Comparison of ENCODE assay signal across 8 cellular contexts in the genomic region with DNA sequence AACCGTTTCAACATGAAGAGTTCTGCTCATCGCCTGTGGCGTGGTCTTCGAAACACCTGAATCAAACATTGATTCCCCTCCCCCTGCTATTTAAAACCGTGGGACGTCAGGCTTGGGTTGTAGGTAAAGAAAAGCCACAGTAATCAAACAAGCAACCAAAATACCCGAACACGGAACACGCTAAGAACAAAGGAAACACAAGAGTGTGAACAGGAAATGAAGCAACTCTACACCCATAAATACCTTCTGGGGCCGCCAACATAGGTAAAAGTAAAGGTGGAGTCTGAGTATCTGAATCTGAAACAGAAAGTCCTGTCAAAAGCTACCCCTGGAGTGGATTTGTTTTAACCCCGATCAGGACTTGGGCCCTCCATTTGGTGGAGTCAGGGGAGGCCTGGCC. TPM values are rescaled to one million over a fixed set of nuclear protein-coding genes. Genes with fewer than 3 reads are reported as not detected.
DNase-seq lines count a peak whose midpoint lies in the region; ATAC-seq and TF ChIP-seq lines count a peak whose summit lies in the region.
"Not testable (repeated sequence)": the region's sequence is repeated elsewhere in the genome, so short reads cannot be mapped to it uniquely, and the experiment has no call there.

No MANE protein-coding gene starts in this region.

- peak; percentile 28 for DNase-seq in Calu3
- DNase-seq in NT2/D1 (ENCODE audit: low read depth, low spot score); left lung; prostate gland (ENCODE audit: low spot score); suprapubic skin (ENCODE audit: low spot score in 2 of 2): not testable (repeated sequence)
- peak; percentile 86 for DNase-seq in activated CD4-positive, alpha-beta T cell treated with anti-CD3 and anti-CD28 coated beads, Interleukin-2, amount 10 ng/mL, durations not matched to agents 24 days and 14 days
- DNase-seq in activated naive CD4-positive, alpha-beta T cell treated with anti-CD3 and anti-CD28 coated beads, Interleukin-2, amount 10 ng/mL, durations not matched to agents 7 days and 5 days = peak; percentile 69
- DNase-seq in effector memory CD8-positive, alpha-beta T cell = peak; percentile 52 to 55 (median 55)

- TF ChIP-seq EP300 in suprapubic skin (IDR thresholded peaks at IDR 0.05) = not testable (repeated sequence)

- not testable (repeated sequence) for H3K4me1 Mint-ChIP-seq in Calu3 (ENCODE audit: low read depth, unreplicated experiment); activated CD4-positive, alpha-beta T cell treated with anti-CD3 and anti-CD28 coated beads, Interleukin-2, amount 10 ng/mL, durations not matched to agents 24 days and 14 days; activated naive CD4-positive, alpha-beta T cell treated with anti-CD3 and anti-CD28 coated beads, Interleukin-2, amount 10 ng/mL, durations not matched to agents 7 days and 5 days; effector memory CD8-positive, alpha-beta T cell (ENCODE audit: low read depth in 2 of 2)

- CTCF ChIA-PET in Calu3 (lab: Charles Lee) = not testable (repeated sequence)
- CTCF ChIA-PET in activated naive CD4-positive, alpha-beta T cell treated with anti-CD3 and anti-CD28 coated beads, Interleukin-2, amount 10 ng/mL, durations not matched to agents 7 days and 5 days (lab: Charles Lee) = interaction anchor here (0.8 kb wide), 1 partner anchor 86 kb away, joined by 3 read pairs; no protein-coding TSS in a partner anchor

- H3K9me3 Mint-ChIP-seq in Calu3 (ENCODE audit: low read depth, unreplicated experiment); activated CD4-positive, alpha-beta T cell treated with anti-CD3 and anti-CD28 coated beads, Interleukin-2, amount 10 ng/mL, durations not matched to agents 24 days and 14 days; activated naive CD4-positive, alpha-beta T cell treated with anti-CD3 and anti-CD28 coated beads, Interleukin-2, amount 10 ng/mL, durations not matched to agents 7 days and 5 days; effector memory CD8-positive, alpha-beta T cell: not testable (repeated sequence)

- peak overlapping the region; percentile 32 for H3K4me3 ChIP-seq in NT2/D1 (ENCODE audit: insufficient read length, low read depth)
- peak overlapping the region; percentile 50 to 60 for H3K4me3 ChIP-seq in left lung
- peak overlapping the region; percentile 51 to 58 for H3K4me3 ChIP-seq in prostate gland
- peak overlapping the region; percentile 62 for H3K4me3 ChIP-seq in suprapubic skin

- whole genome bisulfite sequencing in prostate gland = 4% methylated on average over 11 of the region's 11 CpGs
- under 1% methylated on average over 10 of the region's 11 CpGs for WGBS in suprapubic skin

- H3K9ac ChIP-seq in NT2/D1 (ENCODE audit: insufficient read length, low read depth) = not testable (repeated sequence)

- H3K36me3 ChIP-seq in NT2/D1 (ENCODE audit: insufficient read depth, insufficient read length, low read length); left lung; prostate gland; suprapubic skin: not testable (repeated sequence)

- peak overlapping the region; percentile 65 for H3K4me3 Mint-ChIP-seq in Calu3 (ENCODE audit: low read depth, unreplicated experiment)
- peak overlapping the region; percentile 83 for H3K4me3 Mint-ChIP-seq in activated CD4-positive, alpha-beta T cell treated with anti-CD3 and anti-CD28 coated beads, Interleukin-2, amount 10 ng/mL, durations not matched to agents 24 days and 14 days
- H3K4me3 Mint-ChIP-seq in activated naive CD4-positive, alpha-beta T cell treated with anti-CD3 and anti-CD28 coated beads, Interleukin-2, amount 10 ng/mL, durations not matched to agents 7 days and 5 days = peak overlapping the region; percentile 87
- H3K4me3 Mint-ChIP-seq in effector memory CD8-positive, alpha-beta T cell = peak overlapping the region; percentile 79 to 86

- peak overlapping the region; percentile 84 for H3K27ac Mint-ChIP-seq in Calu3 (ENCODE audit: unreplicated experiment)
- peak overlapping the region; percentile 89 for H3K27ac Mint-ChIP-seq in activated CD4-positive, alpha-beta T cell treated with anti-CD3 and anti-CD28 coated beads, Interleukin-2, amount 10 ng/mL, durations not matched to agents 24 days and 14 days
- H3K27ac Mint-ChIP-seq in activated naive CD4-positive, alpha-beta T cell treated with anti-CD3 and anti-CD28 coated beads, Interleukin-2, amount 10 ng/mL, durations not matched to agents 7 days and 5 days = peak overlapping the region; percentile 96
- peak overlapping the region; percentile 96 to 97 for H3K27ac Mint-ChIP-seq in effector memory CD8-positive, alpha-beta T cell

- not testable (repeated sequence) for H3K27me3 ChIP-seq in NT2/D1 (ENCODE audit: insufficient read depth, insufficient read length); left lung; prostate gland (replicated peaks; ENCODE audit: insufficient read depth); suprapubic skin

- H3K9me3 ChIP-seq in NT2/D1 (ENCODE audit: insufficient read depth, low read length); left lung; prostate gland; suprapubic skin: not testable (repeated sequence)

- not testable (repeated sequence) for TF ChIP-seq POLR2A in prostate gland (IDR thresholded peaks at IDR 0.05); suprapubic skin (IDR thresholded peaks at IDR 0.05)

- not testable (repeated sequence) for H3K27me3 Mint-ChIP-seq in Calu3 (ENCODE audit: unreplicated experiment); activated CD4-positive, alpha-beta T cell treated with anti-CD3 and anti-CD28 coated beads, Interleukin-2, amount 10 ng/mL, durations not matched to agents 24 days and 14 days; activated naive CD4-positive, alpha-beta T cell treated with anti-CD3 and anti-CD28 coated beads, Interleukin-2, amount 10 ng/mL, durations not matched to agents 7 days and 5 days; effector memory CD8-positive, alpha-beta T cell

- not testable (repeated sequence) for ATAC-seq in effector memory CD8-positive, alpha-beta T cell (replicated peaks); left lung

- peaks cover 10% of the 10 kb centered on the region for H3K36me3 Mint-ChIP-seq in Calu3 (ENCODE audit: insufficient read depth, unreplicated experiment)
- not testable (repeated sequence) for H3K36me3 Mint-ChIP-seq in activated CD4-positive, alpha-beta T cell treated with anti-CD3 and anti-CD28 coated beads, Interleukin-2, amount 10 ng/mL, durations not matched to agents 24 days and 14 days (ENCODE audit: low read depth); activated naive CD4-positive, alpha-beta T cell treated with anti-CD3 and anti-CD28 coated beads, Interleukin-2, amount 10 ng/mL, durations not matched to agents 7 days and 5 days; effector memory CD8-positive, alpha-beta T cell (ENCODE audit: insufficient read depth)

- not testable (repeated sequence) for TF ChIP-seq CTCF in Calu3 (IDR thresholded peaks at IDR 0.05; ENCODE audit: unreplicated experiment); left lung (IDR thresholded peaks at IDR 0.05); prostate gland (IDR thresholded peaks at IDR 0.05); suprapubic skin (IDR thresholded peaks at IDR 0.05)

- intact Hi-C loops in Calu3 (cut with micrococcal nuclease; ENCODE audit: unreplicated experiment); activated CD4-positive, alpha-beta T cell treated with anti-CD3 and anti-CD28 coated beads, Interleukin-2, amount 10 ng/mL, durations not matched to agents 24 days and 14 days (cut with micrococcal nuclease); left lung (cut with DNase I); prostate gland (cut with DNase I): not testable (repeated sequence)

- BruUV-seq in Calu3 (replicated peaks; lab: Mats Ljungman, UMichigan) = not testable (repeated sequence)

- H3K4me1 ChIP-seq in NT2/D1 (ENCODE audit: insufficient read depth, insufficient read length); left lung; prostate gland (replicated peaks); suprapubic skin: not testable (repeated sequence)

- peak overlapping the region; percentile 26 to 93 for H3K27ac ChIP-seq in left lung
- H3K27ac ChIP-seq in prostate gland = peak overlapping the region; percentile 80 to 89
- peak overlapping the region; percentile 65 for H3K27ac ChIP-seq in suprapubic skin

RNA-seq across cellular contexts. Expression of gene PPIAL4G, which starts 24.7 kb away (rescaled TPM):
- total RNA-seq in Calu3 (2022) (not detected in 2 replicates), left lung (under 1 TPM in 1 of 2 donors, not detected in 1; 0.24 TPM), prostate gland (not detected), suprapubic skin (not detected)
- 0.09 and 0.17 TPM in 2 replicates for total RNA-seq in activated CD4-positive, alpha-beta T cell treated with anti-CD3 and anti-CD28 coated beads, Interleukin-2, amount 10 ng/mL, durations not matched to agents 24 days and 14 days
